ENCODE assay signal across 18 cellular contexts in the genomic region with DNA sequence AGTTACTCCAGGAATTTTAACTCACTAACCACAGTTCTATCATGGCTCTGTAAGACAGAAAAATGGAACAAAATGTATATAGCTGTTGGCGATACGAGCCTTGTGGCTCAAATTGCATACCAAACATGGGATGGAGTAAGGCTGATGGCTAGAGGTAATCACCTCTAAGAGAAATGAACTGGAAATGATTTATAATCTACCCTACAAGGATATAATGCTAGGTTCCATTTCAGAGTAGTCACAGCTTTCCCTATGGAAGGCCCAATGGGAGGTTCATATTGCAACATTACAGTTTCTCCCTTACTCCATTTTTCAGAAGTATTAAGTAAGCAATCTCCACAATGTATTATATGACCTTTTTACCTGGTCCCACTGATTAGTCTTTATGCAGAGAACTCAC.
"Had no signal": no experiment of that assay in that cellular context is flagged by ENCODE, and none has a peak within 500 bp of the region (broad histone marks: within the 10 kb centered on the region; RNA-seq: fewer than 3 reads in every experiment).

No MANE protein-coding gene starts in this region.

- H3K4me3 Mint-ChIP-seq: activated B cell treated with CpG ODN at 0.5 μM for 24 hours; natural killer cell treated with Interleukin-12 subunit alpha and Interleukin-12 subunit beta and Interleukin-15 and Interleukin-18, amount 100 ng/mL, for 72 hours; stimulated activated naive B cell treated with anti-CD40 and anti-IgM and Interleukin-4, amounts not matched to agents 10 μg/mL and 1 μg/mL and 100 μg/mL, for 72 hours had no signal

- H3K36me3 ChIP-seq: prostate gland had no signal

- ATAC-seq: activated naive CD4-positive, alpha-beta T cell treated with anti-CD3 and anti-CD28 coated beads, Interleukin-2, amount 50 U/mL, for 72 hours; left ventricle myocardium superior; natural killer cell treated with Interleukin-12 subunit alpha and Interleukin-12 subunit beta and Interleukin-15 and Interleukin-18, amount 100 ng/mL, for 72 hours; right lobe of liver; stimulated activated naive B cell treated with anti-CD40 and anti-IgM and Interleukin-4, amounts not matched to agents 10 μg/mL and 1 μg/mL and 100 μg/mL, for 72 hours had no signal

- H3K9me3 ChIP-seq: prostate gland, right lobe of liver, upper lobe of left lung had no signal

- FAIRE-seq: colon, kidney had no signal

- DNase-seq: activated B cell treated with CpG ODN at 0.5 μM for 24 hours; activated CD4-positive, alpha-beta T cell treated with anti-CD3 and anti-CD28 coated beads, Interleukin-2, amount 50 U/mL, for 1 hour; activated effector memory CD4-positive, alpha-beta T cell treated with anti-CD3 and anti-CD28 coated beads, Interleukin-2, amount 50 U/mL, for 16 hours; activated T-cell treated with anti-CD3 and anti-CD28 coated beads for 4 hours; anterior cingulate cortex; kidney; left ventricle myocardium superior; mesenchymal stem cell; right lobe of liver; stimulated activated CD4-positive, alpha-beta T cell treated with anti-CD3 and anti-CD28 coated beads, Interleukin-2, amount 100 ng/mL, for 24 hours; stimulated activated naive B cell treated with anti-CD40 and anti-IgM and Interleukin-4, amounts not matched to agents 10 μg/mL and 1 μg/mL and 100 μg/mL, for 72 hours; T-helper 2 cell; upper lobe of left lung had no signal

- H3K27me3 ChIP-seq: cardiac muscle cell, right lobe of liver, upper lobe of left lung had no signal

- H3K4me1 ChIP-seq: prostate gland, right lobe of liver, upper lobe of left lung had no signal

- H3K4me3 ChIP-seq: cardiac muscle cell, prostate gland, right lobe of liver, upper lobe of left lung had no signal

- H3K27me3 Mint-ChIP-seq: activated B cell treated with CpG ODN at 0.5 μM for 24 hours; natural killer cell treated with Interleukin-12 subunit alpha and Interleukin-12 subunit beta and Interleukin-15 and Interleukin-18, amount 100 ng/mL, for 72 hours; stimulated activated naive B cell treated with anti-CD40 and anti-IgM and Interleukin-4, amounts not matched to agents 10 μg/mL and 1 μg/mL and 100 μg/mL, for 72 hours had no signal

- H3K4me1 Mint-ChIP-seq: stimulated activated naive B cell treated with anti-CD40 and anti-IgM and Interleukin-4, amounts not matched to agents 10 μg/mL and 1 μg/mL and 100 μg/mL, for 72 hours had no signal

- H3K27ac Mint-ChIP-seq: activated B cell treated with CpG ODN at 0.5 μM for 24 hours; natural killer cell treated with Interleukin-12 subunit alpha and Interleukin-12 subunit beta and Interleukin-15 and Interleukin-18, amount 100 ng/mL, for 72 hours; stimulated activated naive B cell treated with anti-CD40 and anti-IgM and Interleukin-4, amounts not matched to agents 10 μg/mL and 1 μg/mL and 100 μg/mL, for 72 hours had no signal

- H3K9me3 Mint-ChIP-seq: activated B cell treated with CpG ODN at 0.5 μM for 24 hours; activated naive CD4-positive, alpha-beta T cell treated with anti-CD3 and anti-CD28 coated beads, Interleukin-2, amount 50 U/mL, for 72 hours; natural killer cell treated with Interleukin-12 subunit alpha and Interleukin-12 subunit beta and Interleukin-15 and Interleukin-18, amount 100 ng/mL, for 72 hours; stimulated activated naive B cell treated with anti-CD40 and anti-IgM and Interleukin-4, amounts not matched to agents 10 μg/mL and 1 μg/mL and 100 μg/mL, for 72 hours had no signal

- H3K27ac ChIP-seq: cardiac muscle cell, prostate gland, right lobe of liver, upper lobe of left lung had no signal
